ENCODE assay signal across 1 cellular context in the genomic region with DNA sequence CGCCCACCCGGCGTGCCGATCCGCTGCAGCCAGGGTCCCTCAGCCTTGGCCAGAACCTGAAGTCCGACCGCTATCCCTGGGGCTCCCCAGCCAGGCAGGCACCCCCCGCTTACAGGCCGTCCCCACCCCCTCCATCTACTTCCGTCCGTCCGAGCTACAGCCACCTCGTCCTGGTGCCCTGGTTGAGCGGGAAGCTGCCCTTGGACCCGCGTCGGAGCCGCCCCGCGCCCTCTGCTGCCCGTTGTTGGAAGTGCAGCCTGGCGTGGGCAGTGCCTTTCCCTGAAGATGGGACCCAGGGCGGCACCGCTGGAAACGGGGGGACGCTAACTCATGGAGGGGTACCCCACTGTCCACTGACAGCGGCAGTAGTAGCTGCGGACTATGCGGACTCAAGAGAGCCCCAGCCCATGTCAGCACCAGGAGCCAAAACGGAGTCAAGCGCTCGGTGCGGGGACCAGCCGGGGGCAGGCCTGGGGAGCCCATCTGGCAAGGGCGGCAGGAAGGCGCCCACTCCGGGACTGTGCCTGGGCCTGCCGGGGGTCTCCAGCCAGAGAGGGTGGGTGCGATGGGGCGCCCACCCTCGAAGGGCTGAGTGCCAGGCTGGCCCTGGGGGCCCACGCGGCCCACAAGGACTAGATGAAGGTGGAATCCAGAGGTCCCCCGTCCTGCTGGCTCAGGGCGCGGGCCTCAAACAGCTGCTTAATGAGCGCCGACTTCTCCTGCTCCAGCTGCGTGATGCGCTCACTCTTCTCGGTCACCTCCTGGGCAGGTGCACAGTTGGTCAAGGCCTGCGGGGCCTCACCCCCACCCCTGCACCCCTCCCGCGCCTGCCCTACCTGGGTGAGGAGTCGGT.
TF ChIP-seq lines count a peak whose summit lies in the region.

No MANE protein-coding gene starts in this region.

TF ChIP-seq in HepG2, 621 proteins besides CTCF, POLR2A, EP300 and RAD21 (continued from another document and continues in another):
- TF ChIP-seq, protein P1, sequence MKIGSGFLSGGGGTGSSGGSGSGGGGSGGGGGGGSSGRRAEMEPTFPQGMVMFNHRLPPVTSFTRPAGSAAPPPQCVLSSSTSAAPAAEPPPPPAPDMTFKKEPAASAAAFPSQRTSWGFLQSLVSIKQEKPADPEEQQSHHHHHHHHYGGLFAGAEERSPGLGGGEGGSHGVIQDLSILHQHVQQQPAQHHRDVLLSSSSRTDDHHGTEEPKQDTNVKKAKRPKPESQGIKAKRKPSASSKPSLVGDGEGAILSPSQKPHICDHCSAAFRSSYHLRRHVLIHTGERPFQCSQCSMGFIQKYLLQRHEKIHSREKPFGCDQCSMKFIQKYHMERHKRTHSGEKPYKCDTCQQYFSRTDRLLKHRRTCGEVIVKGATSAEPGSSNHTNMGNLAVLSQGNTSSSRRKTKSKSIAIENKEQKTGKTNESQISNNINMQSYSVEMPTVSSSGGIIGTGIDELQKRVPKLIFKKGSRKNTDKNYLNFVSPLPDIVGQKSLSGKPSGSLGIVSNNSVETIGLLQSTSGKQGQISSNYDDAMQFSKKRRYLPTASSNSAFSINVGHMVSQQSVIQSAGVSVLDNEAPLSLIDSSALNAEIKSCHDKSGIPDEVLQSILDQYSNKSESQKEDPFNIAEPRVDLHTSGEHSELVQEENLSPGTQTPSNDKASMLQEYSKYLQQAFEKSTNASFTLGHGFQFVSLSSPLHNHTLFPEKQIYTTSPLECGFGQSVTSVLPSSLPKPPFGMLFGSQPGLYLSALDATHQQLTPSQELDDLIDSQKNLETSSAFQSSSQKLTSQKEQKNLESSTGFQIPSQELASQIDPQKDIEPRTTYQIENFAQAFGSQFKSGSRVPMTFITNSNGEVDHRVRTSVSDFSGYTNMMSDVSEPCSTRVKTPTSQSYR (CRISPR knock-in tag; IDR thresholded peaks at IDR 0.05; ENCODE audit: borderline replicate concordance) = no peak
- TF ChIP-seq, protein P2, sequence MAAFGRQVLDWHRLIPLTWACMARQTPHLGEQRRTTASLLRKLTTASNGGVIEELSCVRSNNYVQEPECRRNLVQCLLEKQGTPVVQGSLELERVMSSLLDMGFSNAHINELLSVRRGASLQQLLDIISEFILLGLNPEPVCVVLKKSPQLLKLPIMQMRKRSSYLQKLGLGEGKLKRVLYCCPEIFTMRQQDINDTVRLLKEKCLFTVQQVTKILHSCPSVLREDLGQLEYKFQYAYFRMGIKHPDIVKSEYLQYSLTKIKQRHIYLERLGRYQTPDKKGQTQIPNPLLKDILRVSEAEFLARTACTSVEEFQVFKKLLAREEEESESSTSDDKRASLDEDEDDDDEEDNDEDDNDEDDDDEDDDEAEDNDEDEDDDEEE (CRISPR knock-in tag; IDR thresholded peaks at IDR 0.05) = no peak
- TF ChIP-seq, protein P3, sequence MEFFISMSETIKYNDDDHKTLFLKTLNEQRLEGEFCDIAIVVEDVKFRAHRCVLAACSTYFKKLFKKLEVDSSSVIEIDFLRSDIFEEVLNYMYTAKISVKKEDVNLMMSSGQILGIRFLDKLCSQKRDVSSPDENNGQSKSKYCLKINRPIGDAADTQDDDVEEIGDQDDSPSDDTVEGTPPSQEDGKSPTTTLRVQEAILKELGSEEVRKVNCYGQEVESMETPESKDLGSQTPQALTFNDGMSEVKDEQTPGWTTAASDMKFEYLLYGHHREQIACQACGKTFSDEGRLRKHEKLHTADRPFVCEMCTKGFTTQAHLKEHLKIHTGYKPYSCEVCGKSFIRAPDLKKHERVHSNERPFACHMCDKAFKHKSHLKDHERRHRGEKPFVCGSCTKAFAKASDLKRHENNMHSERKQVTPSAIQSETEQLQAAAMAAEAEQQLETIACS (CRISPR knock-in tag; IDR thresholded peaks at IDR 0.05) = no peak
- TF ChIP-seq ZNF326 (CRISPR knock-in tag; IDR thresholded peaks at IDR 0.05; ENCODE audit: borderline replicate concordance) (no peak), ZFYVE20 (CRISPR knock-in tag; IDR thresholded peaks at IDR 0.05; ENCODE audit: borderline replicate concordance, low read depth) (no peak), NFE2L2 (IDR thresholded peaks at IDR 0.05; ENCODE audit: low read length) (no peak), ZNF510 (CRISPR knock-in tag; IDR thresholded peaks at IDR 0.05; ENCODE audit: low read depth) (no peak), ZNF251 (CRISPR knock-in tag; IDR thresholded peaks at IDR 0.05) (no peak), CHD4 (IDR thresholded peaks at IDR 0.05; ENCODE audit: borderline replicate concordance, low read length) (no peak), DMAP1 (CRISPR knock-in tag; IDR thresholded peaks at IDR 0.05) (no peak), GATAD2A (CRISPR knock-in tag; IDR thresholded peaks at IDR 0.05) (0 out of 2 replicates have a peak, but pooled peaks have one; percentile 22), HNF4G (IDR thresholded peaks at IDR 0.05; ENCODE audit: borderline replicate concordance, low read depth, low read length) (no peak), HNF4G (CRISPR knock-in tag; IDR thresholded peaks at IDR 0.05; ENCODE audit: borderline replicate concordance, low read depth) (no peak; the same call in 1 of the 2 replicates), SOX13 (IDR thresholded peaks at IDR 0.05) (no peak), SOX13 (CRISPR knock-in tag; conservative IDR thresholded peaks at IDR 0.05 in 1 of 2, IDR thresholded peaks at IDR 0.05 in 1 of 2) (no peak), KDM6A (CRISPR knock-in tag; IDR thresholded peaks at IDR 0.05; ENCODE audit: low read depth) (no peak), ZNF282 (IDR thresholded peaks at IDR 0.05; ENCODE audit: partially characterized antibody) (no peak)
- TF ChIP-seq, protein P4, sequence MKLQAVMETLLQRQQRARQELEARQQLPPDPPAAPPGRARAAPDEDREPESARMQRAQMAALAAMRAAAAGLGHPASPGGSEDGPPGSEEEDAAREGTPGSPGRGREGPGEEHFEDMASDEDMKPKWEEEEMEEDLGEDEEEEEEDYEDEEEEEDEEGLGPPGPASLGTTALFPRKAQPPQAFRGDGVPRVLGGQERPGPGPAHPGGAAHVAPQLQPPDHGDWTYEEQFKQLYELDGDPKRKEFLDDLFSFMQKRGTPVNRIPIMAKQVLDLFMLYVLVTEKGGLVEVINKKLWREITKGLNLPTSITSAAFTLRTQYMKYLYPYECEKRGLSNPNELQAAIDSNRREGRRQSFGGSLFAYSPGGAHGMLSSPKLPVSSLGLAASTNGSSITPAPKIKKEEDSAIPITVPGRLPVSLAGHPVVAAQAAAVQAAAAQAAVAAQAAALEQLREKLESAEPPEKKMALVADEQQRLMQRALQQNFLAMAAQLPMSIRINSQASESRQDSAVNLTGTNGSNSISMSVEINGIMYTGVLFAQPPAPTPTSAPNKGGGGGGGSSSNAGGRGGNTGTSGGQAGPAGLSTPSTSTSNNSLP (IDR thresholded peaks at IDR 0.05; ENCODE audit: low read depth, low read length) = no peak
- TF ChIP-seq, protein P5, sequence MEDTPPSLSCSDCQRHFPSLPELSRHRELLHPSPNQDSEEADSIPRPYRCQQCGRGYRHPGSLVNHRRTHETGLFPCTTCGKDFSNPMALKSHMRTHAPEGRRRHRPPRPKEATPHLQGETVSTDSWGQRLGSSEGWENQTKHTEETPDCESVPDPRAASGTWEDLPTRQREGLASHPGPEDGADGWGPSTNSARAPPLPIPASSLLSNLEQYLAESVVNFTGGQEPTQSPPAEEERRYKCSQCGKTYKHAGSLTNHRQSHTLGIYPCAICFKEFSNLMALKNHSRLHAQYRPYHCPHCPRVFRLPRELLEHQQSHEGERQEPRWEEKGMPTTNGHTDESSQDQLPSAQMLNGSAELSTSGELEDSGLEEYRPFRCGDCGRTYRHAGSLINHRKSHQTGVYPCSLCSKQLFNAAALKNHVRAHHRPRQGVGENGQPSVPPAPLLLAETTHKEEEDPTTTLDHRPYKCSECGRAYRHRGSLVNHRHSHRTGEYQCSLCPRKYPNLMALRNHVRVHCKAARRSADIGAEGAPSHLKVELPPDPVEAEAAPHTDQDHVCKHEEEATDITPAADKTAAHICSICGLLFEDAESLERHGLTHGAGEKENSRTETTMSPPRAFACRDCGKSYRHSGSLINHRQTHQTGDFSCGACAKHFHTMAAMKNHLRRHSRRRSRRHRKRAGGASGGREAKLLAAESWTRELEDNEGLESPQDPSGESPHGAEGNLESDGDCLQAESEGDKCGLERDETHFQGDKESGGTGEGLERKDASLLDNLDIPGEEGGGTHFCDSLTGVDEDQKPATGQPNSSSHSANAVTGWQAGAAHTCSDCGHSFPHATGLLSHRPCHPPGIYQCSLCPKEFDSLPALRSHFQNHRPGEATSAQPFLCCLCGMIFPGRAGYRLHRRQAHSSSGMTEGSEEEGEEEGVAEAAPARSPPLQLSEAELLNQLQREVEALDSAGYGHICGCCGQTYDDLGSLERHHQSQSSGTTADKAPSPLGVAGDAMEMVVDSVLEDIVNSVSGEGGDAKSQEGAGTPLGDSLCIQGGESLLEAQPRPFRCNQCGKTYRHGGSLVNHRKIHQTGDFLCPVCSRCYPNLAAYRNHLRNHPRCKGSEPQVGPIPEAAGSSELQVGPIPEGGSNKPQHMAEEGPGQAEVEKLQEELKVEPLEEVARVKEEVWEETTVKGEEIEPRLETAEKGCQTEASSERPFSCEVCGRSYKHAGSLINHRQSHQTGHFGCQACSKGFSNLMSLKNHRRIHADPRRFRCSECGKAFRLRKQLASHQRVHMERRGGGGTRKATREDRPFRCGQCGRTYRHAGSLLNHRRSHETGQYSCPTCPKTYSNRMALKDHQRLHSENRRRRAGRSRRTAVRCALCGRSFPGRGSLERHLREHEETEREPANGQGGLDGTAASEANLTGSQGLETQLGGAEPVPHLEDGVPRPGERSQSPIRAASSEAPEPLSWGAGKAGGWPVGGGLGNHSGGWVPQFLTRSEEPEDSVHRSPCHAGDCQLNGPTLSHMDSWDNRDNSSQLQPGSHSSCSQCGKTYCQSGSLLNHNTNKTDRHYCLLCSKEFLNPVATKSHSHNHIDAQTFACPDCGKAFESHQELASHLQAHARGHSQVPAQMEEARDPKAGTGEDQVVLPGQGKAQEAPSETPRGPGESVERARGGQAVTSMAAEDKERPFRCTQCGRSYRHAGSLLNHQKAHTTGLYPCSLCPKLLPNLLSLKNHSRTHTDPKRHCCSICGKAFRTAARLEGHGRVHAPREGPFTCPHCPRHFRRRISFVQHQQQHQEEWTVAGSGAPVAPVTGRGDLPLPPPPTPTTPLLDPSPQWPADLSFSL (CRISPR knock-in tag; IDR thresholded peaks at IDR 0.05) = no peak
- TF ChIP-seq, protein P6, sequence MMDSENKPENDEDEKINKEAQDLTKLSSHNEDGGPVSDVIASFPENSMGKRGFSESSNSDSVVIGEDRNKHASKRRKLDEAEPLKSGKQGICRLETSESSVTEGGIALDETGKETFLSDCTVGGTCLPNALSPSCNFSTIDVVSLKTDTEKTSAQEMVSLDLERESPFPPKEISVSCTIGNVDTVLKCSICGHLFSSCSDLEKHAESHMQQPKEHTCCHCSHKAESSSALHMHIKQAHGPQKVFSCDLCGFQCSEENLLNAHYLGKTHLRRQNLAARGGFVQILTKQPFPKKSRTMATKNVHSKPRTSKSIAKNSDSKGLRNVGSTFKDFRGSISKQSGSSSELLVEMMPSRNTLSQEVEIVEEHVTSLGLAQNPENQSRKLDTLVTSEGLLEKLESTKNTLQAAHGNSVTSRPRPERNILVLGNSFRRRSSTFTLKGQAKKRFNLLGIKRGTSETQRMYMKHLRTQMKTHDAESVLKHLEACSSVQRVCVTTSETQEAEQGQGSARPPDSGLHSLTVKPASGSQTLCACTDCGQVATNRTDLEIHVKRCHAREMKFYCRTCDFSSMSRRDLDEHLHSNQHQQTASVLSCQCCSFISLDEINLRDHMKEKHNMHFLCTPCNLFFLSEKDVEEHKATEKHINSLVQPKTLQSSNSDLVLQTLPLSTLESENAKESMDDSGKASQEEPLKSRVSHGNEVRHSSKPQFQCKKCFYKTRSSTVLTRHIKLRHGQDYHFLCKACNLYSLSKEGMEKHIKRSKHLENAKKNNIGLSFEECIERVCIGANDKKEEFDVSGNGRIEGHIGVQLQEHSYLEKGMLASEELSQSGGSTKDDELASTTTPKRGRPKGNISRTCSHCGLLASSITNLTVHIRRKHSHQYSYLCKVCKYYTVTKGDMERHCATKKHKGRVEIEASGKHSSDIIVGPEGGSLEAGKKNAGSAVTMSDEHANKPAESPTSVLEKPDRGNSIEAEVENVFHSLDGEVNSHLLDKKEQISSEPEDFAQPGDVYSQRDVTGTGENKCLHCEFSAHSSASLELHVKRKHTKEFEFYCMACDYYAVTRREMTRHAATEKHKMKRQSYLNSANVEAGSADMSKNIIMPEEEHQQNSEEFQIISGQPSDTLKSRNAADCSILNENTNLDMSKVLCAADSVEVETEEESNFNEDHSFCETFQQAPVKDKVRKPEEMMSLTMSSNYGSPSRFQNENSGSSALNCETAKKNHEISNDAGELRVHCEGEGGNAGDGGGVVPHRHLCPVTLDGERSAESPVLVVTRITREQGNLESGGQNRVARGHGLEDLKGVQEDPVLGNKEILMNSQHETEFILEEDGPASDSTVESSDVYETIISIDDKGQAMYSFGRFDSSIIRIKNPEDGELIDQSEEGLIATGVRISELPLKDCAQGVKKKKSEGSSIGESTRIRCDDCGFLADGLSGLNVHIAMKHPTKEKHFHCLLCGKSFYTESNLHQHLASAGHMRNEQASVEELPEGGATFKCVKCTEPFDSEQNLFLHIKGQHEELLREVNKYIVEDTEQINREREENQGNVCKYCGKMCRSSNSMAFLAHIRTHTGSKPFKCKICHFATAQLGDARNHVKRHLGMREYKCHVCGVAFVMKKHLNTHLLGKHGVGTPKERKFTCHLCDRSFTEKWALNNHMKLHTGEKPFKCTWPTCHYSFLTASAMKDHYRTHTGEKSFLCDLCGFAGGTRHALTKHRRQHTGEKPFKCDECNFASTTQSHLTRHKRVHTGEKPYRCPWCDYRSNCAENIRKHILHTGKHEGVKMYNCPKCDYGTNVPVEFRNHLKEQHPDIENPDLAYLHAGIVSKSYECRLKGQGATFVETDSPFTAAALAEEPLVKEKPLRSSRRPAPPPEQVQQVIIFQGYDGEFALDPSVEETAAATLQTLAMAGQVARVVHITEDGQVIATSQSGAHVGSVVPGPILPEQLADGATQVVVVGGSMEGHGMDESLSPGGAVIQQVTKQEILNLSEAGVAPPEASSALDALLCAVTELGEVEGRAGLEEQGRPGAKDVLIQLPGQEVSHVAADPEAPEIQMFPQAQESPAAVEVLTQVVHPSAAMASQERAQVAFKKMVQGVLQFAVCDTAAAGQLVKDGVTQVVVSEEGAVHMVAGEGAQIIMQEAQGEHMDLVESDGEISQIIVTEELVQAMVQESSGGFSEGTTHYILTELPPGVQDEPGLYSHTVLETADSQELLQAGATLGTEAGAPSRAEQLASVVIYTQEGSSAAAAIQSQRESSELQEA (CRISPR knock-in tag; IDR thresholded peaks at IDR 0.05; ENCODE audit: not compliant biosample characterization) = no peak
- TF ChIP-seq, protein P7, sequence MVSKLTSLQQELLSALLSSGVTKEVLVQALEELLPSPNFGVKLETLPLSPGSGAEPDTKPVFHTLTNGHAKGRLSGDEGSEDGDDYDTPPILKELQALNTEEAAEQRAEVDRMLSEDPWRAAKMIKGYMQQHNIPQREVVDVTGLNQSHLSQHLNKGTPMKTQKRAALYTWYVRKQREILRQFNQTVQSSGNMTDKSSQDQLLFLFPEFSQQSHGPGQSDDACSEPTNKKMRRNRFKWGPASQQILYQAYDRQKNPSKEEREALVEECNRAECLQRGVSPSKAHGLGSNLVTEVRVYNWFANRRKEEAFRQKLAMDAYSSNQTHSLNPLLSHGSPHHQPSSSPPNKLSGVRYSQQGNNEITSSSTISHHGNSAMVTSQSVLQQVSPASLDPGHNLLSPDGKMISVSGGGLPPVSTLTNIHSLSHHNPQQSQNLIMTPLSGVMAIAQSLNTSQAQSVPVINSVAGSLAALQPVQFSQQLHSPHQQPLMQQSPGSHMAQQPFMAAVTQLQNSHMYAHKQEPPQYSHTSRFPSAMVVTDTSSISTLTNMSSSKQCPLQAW (CRISPR knock-in tag; IDR thresholded peaks at IDR 0.05) = 0 out of 2 replicates have a peak, but pooled peaks have one; percentile 40
